ENCODE assay signal across 17 cellular contexts in genomic region chr1:182666736-182667135, GRCh38. TPM values are rescaled to one million over a fixed set of nuclear protein-coding genes. Genes with fewer than 3 reads are reported as not detected.
"Had no signal": no experiment of that assay in that cellular context is flagged by ENCODE, and none has a peak within 500 bp of the region (broad histone marks: within the 10 kb centered on the region; RNA-seq: fewer than 3 reads in every experiment).

No MANE protein-coding gene starts in this region.

- H2AFZ ChIP-seq: parathyroid adenoma had no signal

- DNase-seq: activated CD4-positive, alpha-beta T cell treated with anti-CD3 and anti-CD28 coated beads, Interleukin-2, amount 10 ng/mL, durations not matched to agents 24 days and 14 days; activated CD4-positive, CD25-positive, alpha-beta regulatory T cell; activated naive CD8-positive, alpha-beta T cell treated with anti-CD3 and anti-CD28 coated beads for 36 hours; amygdala; central memory CD4-positive, alpha-beta T cell; colonic mucosa; esophagus squamous epithelium; left colon; lower lobe of right lung; midbrain; naive B cell; tibial artery had no signal

- H3K36me3 ChIP-seq: colonic mucosa, esophagus squamous epithelium, lower lobe of right lung, neutrophil, tibial artery had no signal

- H3K9me3 ChIP-seq: colonic mucosa, esophagus squamous epithelium, lower lobe of right lung, neutrophil, tibial artery had no signal

- ATAC-seq: left colon; lower lobe of right lung; stimulated activated memory B cell treated with anti-CD40 and anti-IgM and Interleukin-4, amounts not matched to agents 10 μg/mL and 1 μg/mL and 100 μg/mL, for 72 hours had no signal

- H3K27ac ChIP-seq: colonic mucosa, esophagus squamous epithelium, lower lobe of right lung, neutrophil, parathyroid adenoma, tibial artery had no signal

- H3K4me3 ChIP-seq: colonic mucosa, esophagus squamous epithelium, lower lobe of right lung, tibial artery had no signal

- H3K27me3 ChIP-seq: colonic mucosa, tibial artery had no signal

- H3K9ac ChIP-seq: parathyroid adenoma had no signal

- H3K4me1 ChIP-seq: colonic mucosa, esophagus squamous epithelium, parathyroid adenoma, tibial artery had no signal

RNA-seq across cellular contexts. Expression of gene RGS8, which starts 17.7 kb away (rescaled TPM):
- total RNA-seq: activated CD4-positive, alpha-beta T cell treated with anti-CD3 and anti-CD28 coated beads, Interleukin-2, amount 10 ng/mL, durations not matched to agents 24 days and 14 days; activated naive CD8-positive, alpha-beta T cell treated with anti-CD3 and anti-CD28 coated beads for 36 hours; activated T-helper 1 cell treated with anti-CD3 and anti-CD28 coated beads, Interleukin-12 subunit alpha, Interleukin-12 subunit beta, Interleukin-2, Interleukin-4 antibody, amounts not matched to agents 30 ng/mL and 10 ng/mL and 1 ng/mL, durations not matched to agents 14 hours and 24 hours and 36 hours; colonic mucosa; esophagus squamous epithelium; fibroblast of villous mesenchyme; left colon; lower lobe of right lung had no signal
